Comparison of ENCODE assay signal across 19 cellular contexts in the genomic region with DNA sequence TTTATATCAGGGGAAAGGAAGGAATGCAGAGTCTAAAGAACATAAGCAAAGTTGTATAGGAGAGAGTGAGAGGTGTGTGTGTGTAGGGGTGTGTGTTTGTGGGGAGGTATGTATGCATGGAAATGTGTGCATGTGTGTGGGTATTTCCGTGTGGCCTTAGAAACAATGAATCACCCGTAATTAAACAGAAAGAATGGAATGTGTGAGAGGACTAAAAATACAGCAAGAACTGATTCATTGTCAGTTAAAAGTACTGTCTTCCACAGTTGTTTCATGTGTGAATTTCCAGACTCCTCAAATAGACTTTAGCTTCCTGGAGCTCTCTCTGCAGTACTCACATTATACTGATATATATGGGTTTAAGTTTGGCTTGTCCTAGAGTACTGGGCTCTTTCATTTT.
DNase-seq lines count a peak whose midpoint lies in the region; ATAC-seq, FAIRE-seq and TF ChIP-seq lines count a peak whose summit lies in the region.
"Had no signal": no experiment of that assay in that cellular context is flagged by ENCODE, and none has a peak within 500 bp of the region (broad histone marks: within the 10 kb centered on the region; RNA-seq: fewer than 3 reads in every experiment).

No MANE protein-coding gene starts in this region.

- no peak for TF ChIP-seq POLR2A in breast epithelium (IDR thresholded peaks at IDR 0.05)
- no peak for TF ChIP-seq POLR2A in H54 (IDR thresholded peaks at IDR 0.05; ENCODE audit: low read depth, low read length)

- DNase-seq in mammary epithelial cell (peak; percentile 74), breast epithelium (ENCODE audit: low spot score in 2 of 2) (no peak), RWPE2 (ENCODE audit: low spot score) (no peak), iris pigment epithelial cell (ENCODE audit: low read depth) (peak; percentile 4), urothelium cell line (ENCODE audit: low spot score) (peak; percentile 17), epidermal melanocyte (ENCODE audit: insufficient read length, low spot score) (no peak), H54 (ENCODE audit: insufficient read length, low spot score) (no peak)
- DNase-seq: 8988T; activated CD4-positive, alpha-beta T cell treated with anti-CD3 and anti-CD28 coated beads, Interleukin-2, amount 50 U/mL, for 4 hours; activated naive CD4-positive, alpha-beta T cell treated with anti-CD3 and anti-CD28 coated beads, Interleukin-2, amount 50 U/mL, for 16 hours; activated T-cell treated with anti-CD3 and anti-CD28 coated beads, Interleukin-2, amount 50 U/mL, for 24 hours; CD4-positive, alpha-beta T cell; islet precursor cell; NCI-H1105 treated with DMSO at 0.1 percent for 48 hours; nucleus accumbens; right lobe of liver had no signal

- H3K4me1 ChIP-seq in mammary epithelial cell (ENCODE audit: insufficient read depth, low read length) (peaks cover 23% of the 10 kb centered on the region), breast epithelium (no peaks in the 10 kb centered on the region), RWPE2 (ENCODE audit: insufficient read depth, poor library complexity, severe bottlenecking) (no peaks in the 10 kb centered on the region)
- H3K4me1 ChIP-seq: right lobe of liver had no signal

- no peaks in the 10 kb centered on the region for H3K79me2 ChIP-seq in mammary epithelial cell (ENCODE audit: insufficient read depth, low read length)

- dilution Hi-C loops in mammary epithelial cell (cut with HindIII; ENCODE audit: low sequenced_read_pairs): no loop called here

- H4K20me1 ChIP-seq in mammary epithelial cell (ENCODE audit: insufficient read depth, low read length): no peaks in the 10 kb centered on the region

- H3K4me2 ChIP-seq in mammary epithelial cell (ENCODE audit: insufficient read depth, low read depth, low read length): peak overlapping the region; percentile 58

- H3K27me3 ChIP-seq in mammary epithelial cell (ENCODE audit: insufficient read depth, low read length): no peaks in the 10 kb centered on the region
- H3K27me3 ChIP-seq in breast epithelium: no peaks in the 10 kb centered on the region
- H3K27me3 ChIP-seq in RWPE2 (ENCODE audit: insufficient read depth, poor library complexity, severe bottlenecking): peaks cover 10% of the 10 kb centered on the region
- H3K27me3 ChIP-seq: right lobe of liver had no signal

- no peak overlapping the region for H3K4me3 ChIP-seq in mammary epithelial cell (replicated peaks in 1 of 3; ENCODE audit: insufficient read depth in 1 of 3, low read depth in 2 of 3, low read length in 3 of 3)
- no peak overlapping the region for H3K4me3 ChIP-seq in breast epithelium
- H3K4me3 ChIP-seq in RWPE2 (ENCODE audit: severe bottlenecking): no peak overlapping the region
- H3K4me3 ChIP-seq: right lobe of liver had no signal

- no peaks in the 10 kb centered on the region for H3K36me3 ChIP-seq in mammary epithelial cell (ENCODE audit: insufficient read depth, low read length)
- H3K36me3 ChIP-seq in breast epithelium: no peaks in the 10 kb centered on the region
- H3K36me3 ChIP-seq in RWPE2 (ENCODE audit: low read depth): no peaks in the 10 kb centered on the region
- H3K36me3 ChIP-seq: right lobe of liver had no signal

- CTCF ChIA-PET in mammary epithelial cell (lab: Charles Lee; ENCODE audit: low non-redundant PET): no interaction called here

- H3K9me3 ChIP-seq in mammary epithelial cell (replicated peaks; ENCODE audit: insufficient read depth, low read length) (no peaks in the 10 kb centered on the region), breast epithelium (no peaks in the 10 kb centered on the region), RWPE2 (ENCODE audit: severe bottlenecking) (no peaks in the 10 kb centered on the region)
- H3K9me3 ChIP-seq: right lobe of liver had no signal

- H2AFZ ChIP-seq in mammary epithelial cell (ENCODE audit: low read depth, low read length): no peak overlapping the region

- H3K9ac ChIP-seq in mammary epithelial cell (ENCODE audit: insufficient read depth, low read length): no peak overlapping the region

- H3K27ac ChIP-seq in mammary epithelial cell (ENCODE audit: insufficient read depth, low read depth, low read length) (peak overlapping the region; percentile 72), breast epithelium (no peak overlapping the region), RWPE2 (ENCODE audit: poor library complexity, severe bottlenecking) (no peak overlapping the region)
- H3K27ac ChIP-seq: right lobe of liver had no signal

- peak; percentile 48; the same call in 1 of the 3 replicates for ATAC-seq in RWPE2 (ENCODE audit: low read depth)
- ATAC-seq in HG03354 (IDR thresholded peaks at IDR 0.05; ENCODE audit: poor library complexity, severe bottlenecking, unreplicated experiment): no peak
- ATAC-seq: right lobe of liver had no signal

- intact Hi-C loops in mammary epithelial cell (cut with micrococcal nuclease): no loop called here
- intact Hi-C loops in breast epithelium (cut with DNase I; ENCODE audit: low total_unique reads): no loop called here

- TF ChIP-seq CTCF in mammary epithelial cell (conservative IDR thresholded peaks at IDR 0.05 in 1 of 2, IDR thresholded peaks at IDR 0.05 in 1 of 2; ENCODE audit: extremely low read depth in 1 of 2, insufficient read depth in 1 of 2, low read depth in 1 of 2, low read length in 2 of 2) (no peak), breast epithelium (IDR thresholded peaks at IDR 0.05) (no peak), RWPE2 (IDR thresholded peaks at IDR 0.05; ENCODE audit: poor library complexity, severe bottlenecking) (no peak)

- no TSS peak for BruUV-seq in mammary epithelial cell (replicated peaks; lab: Mats Ljungman, UMichigan)

- WGBS in mammary epithelial cell (ENCODE audit: low coverage, missing lambda C conversion rate): 0% methylated on average over 2 of the region's 2 CpGs

- FAIRE-seq in urothelium cell line (lab: Jason Lieb, UNC) (no peak), H54 (lab: Jason Lieb, UNC) (no peak)
- FAIRE-seq: GM12892, RCC 7860 had no signal

- in situ Hi-C loops in mammary epithelial cell (cut with MboI; ENCODE audit: low sequenced_read_pairs in 2 of 2): loop anchor here in 1 of 2 donors (25.0 kb wide), 1 partner anchor 645 kb away; no protein-coding TSS in a partner anchor

Comparison
In these comparisons a context has a peak if more than half of its experiments do, and no peak if none do; other contexts are left out.
1. DNase-seq: peak in mammary epithelial cell (single experiment), iris pigment epithelial cell (single experiment) and urothelium cell line (single experiment); none in breast epithelium (0 of 2), RWPE2 (single experiment), epidermal melanocyte (single experiment) and H54 (single experiment).